Comparison of ENCODE assay signal across 1 cellular context in the genomic region with DNA sequence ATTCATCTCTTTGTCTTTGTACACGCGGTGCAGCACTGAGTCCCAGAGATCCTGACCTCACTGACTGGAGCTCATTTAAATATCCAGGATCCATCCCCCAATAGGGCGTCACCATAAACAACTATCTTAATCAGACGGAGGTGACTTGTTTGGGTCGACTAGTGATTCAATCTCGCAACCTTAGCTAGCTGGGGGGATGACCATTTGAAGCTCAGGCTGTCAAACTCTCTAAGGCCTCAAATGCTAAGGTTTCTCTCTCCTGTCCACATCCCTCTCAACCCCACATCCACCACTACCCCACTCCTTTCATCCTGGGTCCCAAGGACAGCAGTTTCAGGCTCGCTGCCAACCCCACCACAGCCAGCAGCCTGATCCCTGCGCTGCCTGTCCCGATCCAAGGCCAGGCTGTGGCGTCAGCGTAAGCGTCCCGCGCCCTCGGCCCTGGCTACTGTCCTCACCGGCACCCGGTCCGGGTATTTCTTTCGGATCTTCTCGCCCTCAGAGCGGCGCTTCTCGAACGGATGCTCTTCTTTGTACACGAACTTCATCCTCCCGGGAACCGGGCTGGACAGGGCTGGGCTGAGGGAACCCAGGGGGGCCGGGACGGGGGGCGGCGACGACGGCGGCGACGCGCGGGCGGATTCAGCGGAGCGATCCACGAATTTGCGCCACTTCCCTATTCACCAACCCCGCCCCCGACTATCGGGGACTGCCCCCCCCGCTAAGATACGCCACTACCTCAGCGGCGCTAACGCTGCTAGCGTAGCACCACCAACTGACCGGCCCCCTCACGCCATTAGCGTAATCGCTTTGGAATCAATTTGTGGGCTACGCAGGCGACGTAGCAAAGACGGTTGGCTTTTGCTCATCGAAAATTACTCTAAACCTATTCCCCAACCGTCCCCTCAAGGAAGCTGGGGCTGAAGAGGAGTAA.
TF ChIP-seq lines count a peak whose summit lies in the region.

A gene (minus strand): TSS at position 667 of the 934 bp plus-strand sequence. CDS start 119 bp downstream, at position 548.

TF ChIP-seq in HepG2, 621 proteins besides CTCF, POLR2A, EP300 and RAD21 (continued from another document):
- TF ChIP-seq, protein P1, sequence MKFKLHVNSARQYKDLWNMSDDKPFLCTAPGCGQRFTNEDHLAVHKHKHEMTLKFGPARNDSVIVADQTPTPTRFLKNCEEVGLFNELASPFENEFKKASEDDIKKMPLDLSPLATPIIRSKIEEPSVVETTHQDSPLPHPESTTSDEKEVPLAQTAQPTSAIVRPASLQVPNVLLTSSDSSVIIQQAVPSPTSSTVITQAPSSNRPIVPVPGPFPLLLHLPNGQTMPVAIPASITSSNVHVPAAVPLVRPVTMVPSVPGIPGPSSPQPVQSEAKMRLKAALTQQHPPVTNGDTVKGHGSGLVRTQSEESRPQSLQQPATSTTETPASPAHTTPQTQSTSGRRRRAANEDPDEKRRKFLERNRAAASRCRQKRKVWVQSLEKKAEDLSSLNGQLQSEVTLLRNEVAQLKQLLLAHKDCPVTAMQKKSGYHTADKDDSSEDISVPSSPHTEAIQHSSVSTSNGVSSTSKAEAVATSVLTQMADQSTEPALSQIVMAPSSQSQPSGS (CRISPR knock-in tag; IDR thresholded peaks at IDR 0.05): no peak; the same call in 1 of the 2 replicates
- TF ChIP-seq MED1 (CRISPR knock-in tag; IDR thresholded peaks at IDR 0.05): no peak
- no peak for TF ChIP-seq TEAD2 (CRISPR knock-in tag; IDR thresholded peaks at IDR 0.05)
- TF ChIP-seq, protein P2, sequence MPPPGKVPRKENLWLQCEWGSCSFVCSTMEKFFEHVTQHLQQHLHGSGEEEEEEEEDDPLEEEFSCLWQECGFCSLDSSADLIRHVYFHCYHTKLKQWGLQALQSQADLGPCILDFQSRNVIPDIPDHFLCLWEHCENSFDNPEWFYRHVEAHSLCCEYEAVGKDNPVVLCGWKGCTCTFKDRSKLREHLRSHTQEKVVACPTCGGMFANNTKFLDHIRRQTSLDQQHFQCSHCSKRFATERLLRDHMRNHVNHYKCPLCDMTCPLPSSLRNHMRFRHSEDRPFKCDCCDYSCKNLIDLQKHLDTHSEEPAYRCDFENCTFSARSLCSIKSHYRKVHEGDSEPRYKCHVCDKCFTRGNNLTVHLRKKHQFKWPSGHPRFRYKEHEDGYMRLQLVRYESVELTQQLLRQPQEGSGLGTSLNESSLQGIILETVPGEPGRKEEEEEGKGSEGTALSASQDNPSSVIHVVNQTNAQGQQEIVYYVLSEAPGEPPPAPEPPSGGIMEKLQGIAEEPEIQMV (CRISPR knock-in tag; IDR thresholded peaks at IDR 0.05; ENCODE audit: low read depth): no peak
- TF ChIP-seq, protein P3, sequence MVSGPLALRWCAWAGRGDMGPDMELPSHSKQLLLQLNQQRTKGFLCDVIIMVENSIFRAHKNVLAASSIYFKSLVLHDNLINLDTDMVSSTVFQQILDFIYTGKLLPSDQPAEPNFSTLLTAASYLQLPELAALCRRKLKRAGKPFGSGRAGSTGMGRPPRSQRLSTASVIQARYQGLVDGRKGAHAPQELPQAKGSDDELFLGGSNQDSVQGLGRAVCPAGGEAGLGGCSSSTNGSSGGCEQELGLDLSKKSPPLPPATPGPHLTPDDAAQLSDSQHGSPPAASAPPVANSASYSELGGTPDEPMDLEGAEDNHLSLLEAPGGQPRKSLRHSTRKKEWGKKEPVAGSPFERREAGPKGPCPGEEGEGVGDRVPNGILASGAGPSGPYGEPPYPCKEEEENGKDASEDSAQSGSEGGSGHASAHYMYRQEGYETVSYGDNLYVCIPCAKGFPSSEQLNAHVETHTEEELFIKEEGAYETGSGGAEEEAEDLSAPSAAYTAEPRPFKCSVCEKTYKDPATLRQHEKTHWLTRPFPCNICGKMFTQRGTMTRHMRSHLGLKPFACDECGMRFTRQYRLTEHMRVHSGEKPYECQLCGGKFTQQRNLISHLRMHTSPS (CRISPR knock-in tag; IDR thresholded peaks at IDR 0.05; ENCODE audit: low read depth): no peak
- TF ChIP-seq, protein P4, sequence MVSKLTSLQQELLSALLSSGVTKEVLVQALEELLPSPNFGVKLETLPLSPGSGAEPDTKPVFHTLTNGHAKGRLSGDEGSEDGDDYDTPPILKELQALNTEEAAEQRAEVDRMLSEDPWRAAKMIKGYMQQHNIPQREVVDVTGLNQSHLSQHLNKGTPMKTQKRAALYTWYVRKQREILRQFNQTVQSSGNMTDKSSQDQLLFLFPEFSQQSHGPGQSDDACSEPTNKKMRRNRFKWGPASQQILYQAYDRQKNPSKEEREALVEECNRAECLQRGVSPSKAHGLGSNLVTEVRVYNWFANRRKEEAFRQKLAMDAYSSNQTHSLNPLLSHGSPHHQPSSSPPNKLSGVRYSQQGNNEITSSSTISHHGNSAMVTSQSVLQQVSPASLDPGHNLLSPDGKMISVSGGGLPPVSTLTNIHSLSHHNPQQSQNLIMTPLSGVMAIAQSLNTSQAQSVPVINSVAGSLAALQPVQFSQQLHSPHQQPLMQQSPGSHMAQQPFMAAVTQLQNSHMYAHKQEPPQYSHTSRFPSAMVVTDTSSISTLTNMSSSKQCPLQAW (CRISPR knock-in tag; IDR thresholded peaks at IDR 0.05): peak; percentile 61; the same call in 1 of the 2 replicates
- TF ChIP-seq MIXL1 (CRISPR knock-in tag; IDR thresholded peaks at IDR 0.05): no peak
- TF ChIP-seq KMT2B (CRISPR knock-in tag; IDR thresholded peaks at IDR 0.05): 0 out of 2 replicates have a peak, but pooled peaks have one; percentile 38
- TF ChIP-seq ATRX (CRISPR knock-in tag; IDR thresholded peaks at IDR 0.05; ENCODE audit: borderline replicate concordance): no peak
- peak; percentile 76; the same call in 1 of the 2 replicates for TF ChIP-seq NRL (CRISPR knock-in tag; IDR thresholded peaks at IDR 0.05; ENCODE audit: borderline replicate concordance)
- no peak for TF ChIP-seq FOXJ3 (CRISPR knock-in tag; IDR thresholded peaks at IDR 0.05; ENCODE audit: borderline replicate concordance)
- no peak; the same call in 1 of the 2 replicates for TF ChIP-seq ZNF605 (CRISPR knock-in tag; IDR thresholded peaks at IDR 0.05)
- no peak for TF ChIP-seq ZNF343 (CRISPR knock-in tag; IDR thresholded peaks at IDR 0.05)
- TF ChIP-seq JUND (CRISPR knock-in tag; IDR thresholded peaks at IDR 0.05): peak; percentile 39; the same call in 1 of the 2 replicates
- TF ChIP-seq ZBTB20 (CRISPR knock-in tag; IDR thresholded peaks at IDR 0.05; ENCODE audit: borderline replicate concordance, low read depth): 0 out of 2 replicates have a peak, but pooled peaks have one; percentile 54
- TF ChIP-seq PPARG (CRISPR knock-in tag; conservative IDR thresholded peaks at IDR 0.05): no peak
- TF ChIP-seq, protein P5, sequence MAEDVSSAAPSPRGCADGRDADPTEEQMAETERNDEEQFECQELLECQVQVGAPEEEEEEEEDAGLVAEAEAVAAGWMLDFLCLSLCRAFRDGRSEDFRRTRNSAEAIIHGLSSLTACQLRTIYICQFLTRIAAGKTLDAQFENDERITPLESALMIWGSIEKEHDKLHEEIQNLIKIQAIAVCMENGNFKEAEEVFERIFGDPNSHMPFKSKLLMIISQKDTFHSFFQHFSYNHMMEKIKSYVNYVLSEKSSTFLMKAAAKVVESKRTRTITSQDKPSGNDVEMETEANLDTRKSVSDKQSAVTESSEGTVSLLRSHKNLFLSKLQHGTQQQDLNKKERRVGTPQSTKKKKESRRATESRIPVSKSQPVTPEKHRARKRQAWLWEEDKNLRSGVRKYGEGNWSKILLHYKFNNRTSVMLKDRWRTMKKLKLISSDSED (CRISPR knock-in tag; IDR thresholded peaks at IDR 0.05): no peak
- TF ChIP-seq, protein P6, sequence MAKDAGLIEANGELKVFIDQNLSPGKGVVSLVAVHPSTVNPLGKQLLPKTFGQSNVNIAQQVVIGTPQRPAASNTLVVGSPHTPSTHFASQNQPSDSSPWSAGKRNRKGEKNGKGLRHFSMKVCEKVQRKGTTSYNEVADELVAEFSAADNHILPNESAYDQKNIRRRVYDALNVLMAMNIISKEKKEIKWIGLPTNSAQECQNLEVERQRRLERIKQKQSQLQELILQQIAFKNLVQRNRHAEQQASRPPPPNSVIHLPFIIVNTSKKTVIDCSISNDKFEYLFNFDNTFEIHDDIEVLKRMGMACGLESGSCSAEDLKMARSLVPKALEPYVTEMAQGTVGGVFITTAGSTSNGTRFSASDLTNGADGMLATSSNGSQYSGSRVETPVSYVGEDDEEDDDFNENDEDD (CRISPR knock-in tag; IDR thresholded peaks at IDR 0.05; ENCODE audit: borderline replicate concordance): peak; percentile 35; the same call in 1 of the 2 replicates
- peak; percentile 80; the same call in 1 of the 2 replicates for TF ChIP-seq ZNF563 (CRISPR knock-in tag; IDR thresholded peaks at IDR 0.05)
- TF ChIP-seq MEIS1 (CRISPR knock-in tag; IDR thresholded peaks at IDR 0.05; ENCODE audit: borderline replicate concordance): 0 out of 2 replicates have a peak, but pooled peaks have one; percentile 8
- TF ChIP-seq MLLT10 (CRISPR knock-in tag; IDR thresholded peaks at IDR 0.05): no peak
- peak; percentile 73; the same call in 1 of the 2 replicates for TF ChIP-seq ZNF274 (CRISPR knock-in tag; IDR thresholded peaks at IDR 0.05)
- TF ChIP-seq, protein P7, sequence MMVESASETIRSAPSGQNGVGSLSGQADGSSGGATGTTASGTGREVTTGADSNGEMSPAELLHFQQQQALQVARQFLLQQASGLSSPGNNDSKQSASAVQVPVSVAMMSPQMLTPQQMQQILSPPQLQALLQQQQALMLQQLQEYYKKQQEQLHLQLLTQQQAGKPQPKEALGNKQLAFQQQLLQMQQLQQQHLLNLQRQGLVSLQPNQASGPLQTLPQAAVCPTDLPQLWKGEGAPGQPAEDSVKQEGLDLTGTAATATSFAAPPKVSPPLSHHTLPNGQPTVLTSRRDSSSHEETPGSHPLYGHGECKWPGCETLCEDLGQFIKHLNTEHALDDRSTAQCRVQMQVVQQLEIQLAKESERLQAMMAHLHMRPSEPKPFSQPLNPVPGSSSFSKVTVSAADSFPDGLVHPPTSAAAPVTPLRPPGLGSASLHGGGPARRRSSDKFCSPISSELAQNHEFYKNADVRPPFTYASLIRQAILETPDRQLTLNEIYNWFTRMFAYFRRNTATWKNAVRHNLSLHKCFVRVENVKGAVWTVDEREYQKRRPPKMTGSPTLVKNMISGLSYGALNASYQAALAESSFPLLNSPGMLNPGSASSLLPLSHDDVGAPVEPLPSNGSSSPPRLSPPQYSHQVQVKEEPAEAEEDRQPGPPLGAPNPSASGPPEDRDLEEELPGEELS (CRISPR knock-in tag; IDR thresholded peaks at IDR 0.05): no peak; the same call in 1 of the 2 replicates
- TF ChIP-seq, protein P8, sequence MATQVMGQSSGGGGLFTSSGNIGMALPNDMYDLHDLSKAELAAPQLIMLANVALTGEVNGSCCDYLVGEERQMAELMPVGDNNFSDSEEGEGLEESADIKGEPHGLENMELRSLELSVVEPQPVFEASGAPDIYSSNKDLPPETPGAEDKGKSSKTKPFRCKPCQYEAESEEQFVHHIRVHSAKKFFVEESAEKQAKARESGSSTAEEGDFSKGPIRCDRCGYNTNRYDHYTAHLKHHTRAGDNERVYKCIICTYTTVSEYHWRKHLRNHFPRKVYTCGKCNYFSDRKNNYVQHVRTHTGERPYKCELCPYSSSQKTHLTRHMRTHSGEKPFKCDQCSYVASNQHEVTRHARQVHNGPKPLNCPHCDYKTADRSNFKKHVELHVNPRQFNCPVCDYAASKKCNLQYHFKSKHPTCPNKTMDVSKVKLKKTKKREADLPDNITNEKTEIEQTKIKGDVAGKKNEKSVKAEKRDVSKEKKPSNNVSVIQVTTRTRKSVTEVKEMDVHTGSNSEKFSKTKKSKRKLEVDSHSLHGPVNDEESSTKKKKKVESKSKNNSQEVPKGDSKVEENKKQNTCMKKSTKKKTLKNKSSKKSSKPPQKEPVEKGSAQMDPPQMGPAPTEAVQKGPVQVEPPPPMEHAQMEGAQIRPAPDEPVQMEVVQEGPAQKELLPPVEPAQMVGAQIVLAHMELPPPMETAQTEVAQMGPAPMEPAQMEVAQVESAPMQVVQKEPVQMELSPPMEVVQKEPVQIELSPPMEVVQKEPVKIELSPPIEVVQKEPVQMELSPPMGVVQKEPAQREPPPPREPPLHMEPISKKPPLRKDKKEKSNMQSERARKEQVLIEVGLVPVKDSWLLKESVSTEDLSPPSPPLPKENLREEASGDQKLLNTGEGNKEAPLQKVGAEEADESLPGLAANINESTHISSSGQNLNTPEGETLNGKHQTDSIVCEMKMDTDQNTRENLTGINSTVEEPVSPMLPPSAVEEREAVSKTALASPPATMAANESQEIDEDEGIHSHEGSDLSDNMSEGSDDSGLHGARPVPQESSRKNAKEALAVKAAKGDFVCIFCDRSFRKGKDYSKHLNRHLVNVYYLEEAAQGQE (IDR thresholded peaks at IDR 0.05; ENCODE audit: borderline replicate concordance in 1 of 2, low read depth in 1 of 2, low read length in 2 of 2): no peak
- TF ChIP-seq TEAD3 (CRISPR knock-in tag; optimal IDR thresholded peaks at IDR 0.05; ENCODE audit: borderline replicate concordance): no peak
- TF ChIP-seq, protein P9, sequence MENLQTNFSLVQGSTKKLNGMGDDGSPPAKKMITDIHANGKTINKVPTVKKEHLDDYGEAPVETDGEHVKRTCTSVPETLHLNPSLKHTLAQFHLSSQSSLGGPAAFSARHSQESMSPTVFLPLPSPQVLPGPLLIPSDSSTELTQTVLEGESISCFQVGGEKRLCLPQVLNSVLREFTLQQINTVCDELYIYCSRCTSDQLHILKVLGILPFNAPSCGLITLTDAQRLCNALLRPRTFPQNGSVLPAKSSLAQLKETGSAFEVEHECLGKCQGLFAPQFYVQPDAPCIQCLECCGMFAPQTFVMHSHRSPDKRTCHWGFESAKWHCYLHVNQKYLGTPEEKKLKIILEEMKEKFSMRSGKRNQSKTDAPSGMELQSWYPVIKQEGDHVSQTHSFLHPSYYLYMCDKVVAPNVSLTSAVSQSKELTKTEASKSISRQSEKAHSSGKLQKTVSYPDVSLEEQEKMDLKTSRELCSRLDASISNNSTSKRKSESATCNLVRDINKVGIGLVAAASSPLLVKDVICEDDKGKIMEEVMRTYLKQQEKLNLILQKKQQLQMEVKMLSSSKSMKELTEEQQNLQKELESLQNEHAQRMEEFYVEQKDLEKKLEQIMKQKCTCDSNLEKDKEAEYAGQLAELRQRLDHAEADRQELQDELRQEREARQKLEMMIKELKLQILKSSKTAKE (CRISPR knock-in tag; IDR thresholded peaks at IDR 0.05; ENCODE audit: borderline replicate concordance): no peak
- TF ChIP-seq RBFOX2 (IDR thresholded peaks at IDR 0.05; ENCODE audit: low read depth, low read length): peak; percentile 72
- TF ChIP-seq TBP (CRISPR knock-in tag; IDR thresholded peaks at IDR 0.05): 0 out of 2 replicates have a peak, but pooled peaks have one; percentile 29
- no peak for TF ChIP-seq PRMT3 (CRISPR knock-in tag; IDR thresholded peaks at IDR 0.05; ENCODE audit: borderline replicate concordance, low read depth)
- no peak for TF ChIP-seq MTA3 (CRISPR knock-in tag; IDR thresholded peaks at IDR 0.05)
- TF ChIP-seq SMC3 (IDR thresholded peaks at IDR 0.05; ENCODE audit: low read length): no peak
- TF ChIP-seq SRSF9 (IDR thresholded peaks at IDR 0.05; ENCODE audit: borderline replicate concordance, insufficient read depth, low read depth, low read length, poor library complexity, severe bottlenecking): no peak
- TF ChIP-seq CBX2 (IDR thresholded peaks at IDR 0.05; ENCODE audit: low read depth, low read length): no peak
- TF ChIP-seq CBX2 (CRISPR knock-in tag; IDR thresholded peaks at IDR 0.05; ENCODE audit: low read depth): no peak
- no peak for TF ChIP-seq ZNF256 (CRISPR knock-in tag; conservative IDR thresholded peaks at IDR 0.05)
- peak; percentile 77 for TF ChIP-seq PHF8 (CRISPR knock-in tag; IDR thresholded peaks at IDR 0.05)
- no peak for TF ChIP-seq MTF1 (CRISPR knock-in tag; IDR thresholded peaks at IDR 0.05)
TF ChIP-seq in HepG2: peak in this region for 152.
